In genomic region chr19:28331596-28331995, GRCh38 we compare ENCODE assay signal across 26 cellular contexts.
"Had no signal": no experiment of that assay in that cellular context is flagged by ENCODE, and none has a peak within 500 bp of the region (broad histone marks: within the 10 kb centered on the region; RNA-seq: fewer than 3 reads in every experiment).

No MANE protein-coding gene starts in this region.

- FAIRE-seq: colon, endometrium, frontal cortex had no signal

- H3K4me1 ChIP-seq: colonic mucosa, esophagus squamous epithelium, foreskin keratinocyte, gastrocnemius medialis, gastroesophageal sphincter, heart left ventricle, heart right ventricle had no signal

- H3K27ac ChIP-seq: colonic mucosa, coronary artery, dorsolateral prefrontal cortex, epithelial cell of prostate, esophagus squamous epithelium, foreskin keratinocyte, gastrocnemius medialis, gastroesophageal sphincter, heart left ventricle, heart right ventricle had no signal

- H3K9me3 ChIP-seq: colonic mucosa, gastrocnemius medialis had no signal

- DNase-seq: colonic mucosa; cortex of kidney; dorsolateral prefrontal cortex; effector CD4-positive, alpha-beta T cell; effector CD8-positive, alpha-beta T cell; effector memory CD4-positive, alpha-beta T cell; effector memory CD8-positive, alpha-beta T cell; endodermal cell; erythroblast; esophagus squamous epithelium; foreskin fibroblast; foreskin keratinocyte; foreskin melanocyte; gastrocnemius medialis; glutamatergic neuron; head of caudate nucleus; heart left ventricle; heart right ventricle had no signal

- H3K36me3 ChIP-seq: colonic mucosa, esophagus squamous epithelium, gastrocnemius medialis, gastroesophageal sphincter, heart left ventricle, heart right ventricle had no signal

- H3K4me3 ChIP-seq: colonic mucosa, coronary artery, dorsolateral prefrontal cortex, esophagus squamous epithelium, gastrocnemius medialis, gastroesophageal sphincter, heart left ventricle, heart right ventricle had no signal

- H3K4me3 Mint-ChIP-seq: dendritic cell treated with granulocyte-macrophage colony-stimulating factor and Interleukin-4, amounts not matched to agents 40 ng/mL and 50 ng/mL, for 4 days; effector memory CD8-positive, alpha-beta T cell; endodermal cell had no signal

- H3K27me3 Mint-ChIP-seq: dendritic cell treated with granulocyte-macrophage colony-stimulating factor and Interleukin-4, amounts not matched to agents 40 ng/mL and 50 ng/mL, for 4 days; effector memory CD8-positive, alpha-beta T cell had no signal

- H3K27me3 ChIP-seq: colonic mucosa, esophagus squamous epithelium, foreskin keratinocyte, gastrocnemius medialis had no signal

- H3K27ac Mint-ChIP-seq: dendritic cell treated with granulocyte-macrophage colony-stimulating factor and Interleukin-4, amounts not matched to agents 40 ng/mL and 50 ng/mL, for 4 days; effector memory CD8-positive, alpha-beta T cell; endodermal cell had no signal

- ATAC-seq: effector memory CD8-positive, alpha-beta T cell; esophagus mucosa; foreskin keratinocyte; gastrocnemius medialis; gastroesophageal sphincter; heart left ventricle; heart right ventricle had no signal
